8 cellular contexts compared by ENCODE assay signal in genomic region chr4:64737854-64738138, GRCh38.
DNase-seq lines count a peak whose midpoint lies in the region; ATAC-seq, FAIRE-seq and TF ChIP-seq lines count a peak whose summit lies in the region.
"Not testable (repeated sequence)": the region's sequence is repeated elsewhere in the genome, so short reads cannot be mapped to it uniquely, and the experiment has no call there.

No MANE protein-coding gene starts in this region.

- H3K4me3 Mint-ChIP-seq in GM23338 = peak overlapping the region; percentile 11; the same call in 2 of the 3 replicates
- not testable (repeated sequence) for H3K4me3 Mint-ChIP-seq in glutamatergic neuron (ENCODE audit: unreplicated experiment)

- H4K20me1 ChIP-seq in GM23338 (replicated peaks; ENCODE audit: insufficient read depth); H1 (replicated peaks in 1 of 2; ENCODE audit: control insufficient read depth in 1 of 2, insufficient read depth in 2 of 2, low read length in 2 of 2): not testable (repeated sequence)

- ATAC-seq in GM23338 = not testable (repeated sequence)

- H3K9me3 ChIP-seq in HUES48 (ENCODE audit: control insufficient read depth, insufficient read depth, low read length); H1 (ENCODE audit: insufficient read depth in 2 of 2, low read depth in 1 of 2, low read length in 1 of 2); iPS DF 6.9 (ENCODE audit: control insufficient read depth, insufficient read depth, low read length); iPS-18a (ENCODE audit: control insufficient read depth, low read depth, low read length): not testable (repeated sequence)
- H3K9me3 ChIP-seq in HUES64 (ENCODE audit: insufficient read depth, low read depth, low read length) = peaks cover 10% of the 10 kb centered on the region

- not testable (repeated sequence) for H4K8ac ChIP-seq in H1 (ENCODE audit: extremely low read depth, insufficient read depth, low read length); mesendoderm (ENCODE audit: low read depth, low read length)

- H3K4ac ChIP-seq in H1 (replicated peaks; ENCODE audit: insufficient read length, low read depth, low read length); mesendoderm (ENCODE audit: low read depth, low read length): not testable (repeated sequence)

- CTCF ChIA-PET in H1 (lab: Charles Lee; ENCODE audit: partially characterized antibody) = not testable (repeated sequence)

- not testable (repeated sequence) for TF ChIP-seq RAD21 in H1 (IDR thresholded peaks at IDR 0.05 in 1 of 2, conservative IDR thresholded peaks at IDR 0.05 in 1 of 2; ENCODE audit: low read depth in 2 of 2, low read length in 2 of 2)

- H3K4me1 Mint-ChIP-seq in GM23338 = peaks cover 33% of the 10 kb centered on the region
- not testable (repeated sequence) for H3K4me1 Mint-ChIP-seq in glutamatergic neuron (ENCODE audit: low read depth, unreplicated experiment)

- not testable (repeated sequence) for H2BK15ac ChIP-seq in H1 (ENCODE audit: low read length); mesendoderm (replicated peaks; ENCODE audit: low read depth)

- H2BK5ac ChIP-seq in H1 (ENCODE audit: low read depth, low read length) = peak overlapping the region; percentile 89; the same call in 1 of the 2 replicates
- H2BK5ac ChIP-seq in mesendoderm (ENCODE audit: low read length) = not testable (repeated sequence)

- H3K18ac ChIP-seq in H1 (ENCODE audit: extremely low read depth, low read length); mesendoderm (ENCODE audit: low read length): not testable (repeated sequence)

- H3K14ac ChIP-seq in H1 (ENCODE audit: insufficient read length) = not testable (repeated sequence)

- not testable (repeated sequence) for H3K23ac ChIP-seq in H1 (ENCODE audit: insufficient read length); mesendoderm (ENCODE audit: low read length)

- H3K79me2 ChIP-seq in GM23338 (replicated peaks; ENCODE audit: insufficient read depth); H1 (ENCODE audit: control insufficient read depth in 1 of 2, insufficient read depth in 2 of 2, low read length in 2 of 2); mesendoderm (ENCODE audit: control insufficient read depth, insufficient read depth, low read length): not testable (repeated sequence)

- H3K9ac ChIP-seq in HUES48 (ENCODE audit: low read depth, low read length) = peak overlapping the region; percentile 66
- peak overlapping the region; percentile 66; the same call in 1 of the 2 replicates for H3K9ac ChIP-seq in HUES64 (ENCODE audit: low read depth, low read length)
- not testable (repeated sequence) for H3K9ac ChIP-seq in H1 (replicated peaks in 1 of 4; ENCODE audit: extremely low read depth in 1 of 4, low read depth in 3 of 4, low read length in 3 of 4); mesendoderm (ENCODE audit: low read length)
- H3K9ac ChIP-seq in iPS-18a (ENCODE audit: low read length) = peak overlapping the region; percentile 18

- H2AK5ac ChIP-seq in H1 (ENCODE audit: low read depth, low read length); mesendoderm (ENCODE audit: low read length): not testable (repeated sequence)

- TF ChIP-seq POLR2A in H1 (IDR thresholded peaks at IDR 0.05; ENCODE audit: control extremely low read depth in 1 of 2, low read depth in 2 of 2, low read length in 2 of 2) = not testable (repeated sequence)

- not testable (repeated sequence) for H3K36me3 ChIP-seq in GM23338 (ENCODE audit: insufficient read depth); HUES48 (ENCODE audit: control insufficient read depth, insufficient read depth, low read length); HUES64 (ENCODE audit: insufficient read depth, low read length); iPS DF 6.9 (ENCODE audit: control insufficient read depth, insufficient read depth, low read length); iPS-18a (ENCODE audit: control insufficient read depth, low read depth, low read length); mesendoderm (ENCODE audit: control insufficient read depth, insufficient read depth, low read length)
- peaks cover 0 to 13% (median 0%) of the 10 kb centered on the region in 4 experiments; a peak in 2 of 8 replicates for H3K36me3 ChIP-seq in H1 (ENCODE audit: control insufficient read depth in 2 of 4, insufficient read depth in 4 of 4, low read length in 3 of 4)

- H3K79me1 ChIP-seq in H1 (ENCODE audit: low read depth, low read length); mesendoderm (ENCODE audit: low read length): not testable (repeated sequence)

- H2BK12ac ChIP-seq in H1 (ENCODE audit: low read depth, low read length) = not testable (repeated sequence)

- not testable (repeated sequence) for H2BK120ac ChIP-seq in H1 (replicated peaks; ENCODE audit: low read depth, low read length); mesendoderm (ENCODE audit: low read depth, low read length)

- not testable (repeated sequence) for H2AFZ ChIP-seq in GM23338; H1 (ENCODE audit: low read length)

- peak; percentile 62 for DNase-seq in GM23338 (ENCODE audit: low spot score)
- DNase-seq in H1 (ENCODE audit: low read depth in 1 of 2, low spot score in 2 of 2) = peak in 1 of 2 experiments; percentile 55
- not testable (repeated sequence) for DNase-seq in glutamatergic neuron; iPS DF 6.9 (ENCODE audit: low read depth, low spot score)
- peak; percentile 62 for DNase-seq in mesendoderm

- not testable (repeated sequence) for H3K4me3 ChIP-seq in GM23338; HUES48 (ENCODE audit: low read depth, low read length); HUES64 (ENCODE audit: low read length); H1 (ENCODE audit: extremely low read depth in 1 of 4, insufficient read depth in 2 of 4, low read depth in 3 of 4, low read length in 4 of 4); iPS DF 6.9 (ENCODE audit: low read length); iPS-18a (ENCODE audit: low read length); mesendoderm (ENCODE audit: low read length)

- H3K27ac ChIP-seq in GM23338 (ENCODE audit: low read depth) = peak overlapping the region; percentile 98
- H3K27ac ChIP-seq in HUES48 (ENCODE audit: low read depth, low read length) = peak overlapping the region; percentile 95
- peak overlapping the region; percentile 97 for H3K27ac ChIP-seq in HUES64 (ENCODE audit: low read depth, low read length)
- H3K27ac ChIP-seq in H1 (ENCODE audit: low read depth, low read length); mesendoderm (ENCODE audit: low read depth, low read length): not testable (repeated sequence)
- peak overlapping the region; percentile 81 for H3K27ac ChIP-seq in iPS DF 6.9 (ENCODE audit: low read length)
- peak overlapping the region; percentile 90 for H3K27ac ChIP-seq in iPS-18a (ENCODE audit: low read length)

- not testable (repeated sequence) for TF ChIP-seq CTCF in GM23338 (conservative IDR thresholded peaks at IDR 0.05; ENCODE audit: low read depth in 2 of 2); H1 (IDR thresholded peaks at IDR 0.05; ENCODE audit: control extremely low read depth in 1 of 3, insufficient read depth in 1 of 3, low read depth in 1 of 3, low read length in 3 of 3); glutamatergic neuron (IDR thresholded peaks at IDR 0.05; ENCODE audit: partially characterized antibody, unreplicated experiment)

- POLR2A ChIA-PET in H1 (lab: Charles Lee; ENCODE audit: partially characterized antibody) = interaction anchor here (1.9 kb wide), 1 partner anchor 10 kb away, joined by 7 read pairs; no protein-coding TSS in a partner anchor

- H3F3A ChIP-seq in GM23338 (replicated peaks; ENCODE audit: low read depth) = not testable (repeated sequence)

- H3K9me3 Mint-ChIP-seq in GM23338 = peaks cover 32% of the 10 kb centered on the region
- H3K9me3 Mint-ChIP-seq in glutamatergic neuron (ENCODE audit: unreplicated experiment) = not testable (repeated sequence)

- WGBS in HUES64 = 27% methylated on average over 2 of the region's 2 CpGs
- WGBS in H1 (ENCODE audit: extremely low coverage in 1 of 2, insufficient coverage in 1 of 2, insufficient read length in 1 of 2, insufficient replicate concordance in 2 of 2, low coverage in 1 of 2, low lambda C conversion rate in 2 of 2, missing lambda C conversion rate in 1 of 2), 2 experiments = 9% methylated on average over 2 of the region's 2 CpGs; no CpG with 5 or more reads in 1 of the 2 experiments
- WGBS in iPS DF 6.9 (ENCODE audit: insufficient coverage, insufficient read length) = no CpG with 5 or more reads among the region's 2 CpGs
- no CpG with 5 or more reads among the region's 2 CpGs for WGBS in mesendoderm (ENCODE audit: extremely low coverage, insufficient coverage, low lambda C conversion rate)

- H3K23me2 ChIP-seq in H1 (ENCODE audit: low read depth, low read length) = not testable (repeated sequence)

- H3K27me3 Mint-ChIP-seq in GM23338 (ENCODE audit: insufficient read depth, low read depth, poor library complexity); glutamatergic neuron (ENCODE audit: unreplicated experiment): not testable (repeated sequence)

- H4K5ac ChIP-seq in H1 (ENCODE audit: insufficient read length, low read depth, low read length); mesendoderm (ENCODE audit: low read length): not testable (repeated sequence)

- H3K27me3 ChIP-seq in GM23338 (ENCODE audit: insufficient read depth); HUES48 (ENCODE audit: control insufficient read depth, insufficient read depth, low read length); HUES64 (ENCODE audit: insufficient read depth, low read length); H1 (replicated peaks in 1 of 4; ENCODE audit: control insufficient read depth in 3 of 4, extremely low read depth in 1 of 4, insufficient read depth in 3 of 4, low read length in 3 of 4); iPS DF 6.9 (ENCODE audit: control insufficient read depth, insufficient read depth, low read length); iPS-18a (ENCODE audit: control insufficient read depth, insufficient read depth, low read length); mesendoderm (ENCODE audit: insufficient read depth, low read length, poor library complexity): not testable (repeated sequence)

- FAIRE-seq in H1 (lab: Jason Lieb, UNC) = peak; percentile 58

- H3K27ac Mint-ChIP-seq in GM23338 = peak overlapping the region; percentile 98
- peak overlapping the region; percentile 28 for H3K27ac Mint-ChIP-seq in glutamatergic neuron (ENCODE audit: unreplicated experiment)

- H3K9me2 ChIP-seq in GM23338 (ENCODE audit: insufficient read depth) = not testable (repeated sequence)

- H3K4me2 ChIP-seq in GM23338; mesendoderm (ENCODE audit: low read length): not testable (repeated sequence)
- H3K4me2 ChIP-seq in H1 (ENCODE audit: insufficient read depth in 1 of 2, low read depth in 2 of 2, low read length in 2 of 2) = peak overlapping the region in 1 of 2 experiments; percentile 17; a peak in 2 of 4 replicates

- peaks cover 29% of the 10 kb centered on the region for H3K4me1 ChIP-seq in GM23338 (ENCODE audit: insufficient read depth)
- H3K4me1 ChIP-seq in HUES48 (ENCODE audit: control insufficient read depth, insufficient read depth, low read length) = peaks cover 36% of the 10 kb centered on the region
- H3K4me1 ChIP-seq in HUES64 (ENCODE audit: insufficient read depth, low read length) = peaks cover 37% of the 10 kb centered on the region
- peaks cover 0 to 20% (median 4%) of the 10 kb centered on the region in 4 experiments; a peak in 3 of 7 replicates for H3K4me1 ChIP-seq in H1 (replicated peaks in 1 of 4; ENCODE audit: control insufficient read depth in 3 of 4, insufficient read depth in 4 of 4, low read length in 3 of 4)
- H3K4me1 ChIP-seq in iPS DF 6.9 (ENCODE audit: control insufficient read depth, insufficient read depth, low read length); mesendoderm (ENCODE audit: control insufficient read depth, low read depth, low read length): not testable (repeated sequence)
- peaks cover 40% of the 10 kb centered on the region for H3K4me1 ChIP-seq in iPS-18a (ENCODE audit: control insufficient read depth, low read depth, low read length)

- peak in 1 of 2 experiments; percentile 75; a peak in 1 of 3 replicates for TF ChIP-seq EP300 in H1 (IDR thresholded peaks at IDR 0.05; ENCODE audit: borderline replicate concordance in 1 of 2, low read depth in 2 of 2, low read length in 2 of 2)

- H3K36me3 Mint-ChIP-seq in GM23338 (ENCODE audit: low read depth) = peaks cover 51% of the 10 kb centered on the region
- not testable (repeated sequence) for H3K36me3 Mint-ChIP-seq in glutamatergic neuron (ENCODE audit: unreplicated experiment)

- not testable (repeated sequence) for H2BK20ac ChIP-seq in H1 (ENCODE audit: low read length)

- peak overlapping the region; percentile 56 for H4K91ac ChIP-seq in H1 (replicated peaks; ENCODE audit: insufficient read length, low read length)

- H3K56ac ChIP-seq in H1 (replicated peaks; ENCODE audit: insufficient read length, low read depth, low read length) = peak overlapping the region; percentile 60
- H3K56ac ChIP-seq in mesendoderm (ENCODE audit: low read length) = not testable (repeated sequence)
